ENCODE assay signal across 17 cellular contexts in genomic region chr21:26194811-26195251, GRCh38. TPM values are rescaled to one million over a fixed set of nuclear protein-coding genes. Genes with fewer than 3 reads are reported as not detected.
DNase-seq lines count a peak whose midpoint lies in the region; ATAC-seq and TF ChIP-seq lines count a peak whose summit lies in the region.
"Had no signal": no experiment of that assay in that cellular context is flagged by ENCODE, and none has a peak within 500 bp of the region (broad histone marks: within the 10 kb centered on the region; RNA-seq: fewer than 3 reads in every experiment).

No MANE protein-coding gene starts in this region.

- DNase-seq in AG08395 (ENCODE audit: low spot score) = peak; percentile 74
- no peak for DNase-seq in epithelial cell of proximal tubule (ENCODE audit: low read depth)
- DNase-seq in left kidney (ENCODE audit: low read depth, low spot score) = peak; percentile 45
- no peak for DNase-seq in hippocampal formation (lab: John Stamatoyannopoulos, UW)
- DNase-seq in MG63 = no peak
- no peak for DNase-seq in esophagus muscularis mucosa (ENCODE audit: extremely low spot score)
- DNase-seq: activated naive CD4-positive, alpha-beta T cell; esophagus squamous epithelium; mesendoderm; NCI-H1105; SHP77; T-helper 17 cell; transverse colon had no signal

- H3K36me3 ChIP-seq in MG63 = no peaks in the 10 kb centered on the region
- no peaks in the 10 kb centered on the region for H3K36me3 ChIP-seq in esophagus muscularis mucosa
- H3K36me3 ChIP-seq: esophagus squamous epithelium, neutrophil, transverse colon had no signal

- no peak overlapping the region for H3K27ac ChIP-seq in esophagus muscularis mucosa (replicated peaks in 1 of 4)
- H3K27ac ChIP-seq: esophagus squamous epithelium, neutrophil, transverse colon had no signal

- no peaks in the 10 kb centered on the region for H3K4me1 ChIP-seq in esophagus muscularis mucosa
- H3K4me1 ChIP-seq: transverse colon had no signal

- WGBS in esophagus muscularis mucosa = 49% methylated on average over 6 of the region's 6 CpGs

- H3K27me3 ChIP-seq in MG63 = no peaks in the 10 kb centered on the region
- H3K27me3 ChIP-seq in esophagus muscularis mucosa = no peaks in the 10 kb centered on the region
- H3K27me3 ChIP-seq: esophagus squamous epithelium, neutrophil, transverse colon had no signal

- TF ChIP-seq RAD21 in Ishikawa (IDR thresholded peaks at IDR 0.05; ENCODE audit: low read depth) = no peak

- no peaks in the 10 kb centered on the region for H3K9me3 ChIP-seq in MG63
- no peaks in the 10 kb centered on the region for H3K9me3 ChIP-seq in esophagus muscularis mucosa
- H3K9me3 ChIP-seq: esophagus squamous epithelium, neutrophil, transverse colon had no signal

- H3K4me3 ChIP-seq in epithelial cell of proximal tubule (ENCODE audit: low read depth, low read length) = peak overlapping the region; percentile 31
- no peak overlapping the region for H3K4me3 ChIP-seq in MG63
- H3K4me3 ChIP-seq in esophagus muscularis mucosa = no peak overlapping the region
- H3K4me3 ChIP-seq: esophagus squamous epithelium, skin epidermis, transverse colon had no signal

- intact Hi-C loops in esophagus muscularis mucosa (cut with DNase I) = no loop called here

- TF ChIP-seq EP300 in Ishikawa (IDR thresholded peaks at IDR 0.05; ENCODE audit: borderline replicate concordance) = no peak
- TF ChIP-seq EP300 in esophagus muscularis mucosa (IDR thresholded peaks at IDR 0.05) = no peak

- TF ChIP-seq POLR2A in esophagus muscularis mucosa (IDR thresholded peaks at IDR 0.05; ENCODE audit: low read depth) = no peak

- no peak for TF ChIP-seq CTCF in epithelial cell of proximal tubule (conservative IDR thresholded peaks at IDR 0.05; ENCODE audit: low read depth, low read length)
- no peak for TF ChIP-seq CTCF in esophagus muscularis mucosa (IDR thresholded peaks at IDR 0.05)

- ATAC-seq in GM18907 (IDR thresholded peaks at IDR 0.05; ENCODE audit: unreplicated experiment) = no peak
- ATAC-seq: T-helper 17 cell had no signal

TF ChIP-seq in Ishikawa, 13 proteins besides CTCF, POLR2A, EP300 and RAD21:
- TF ChIP-seq, protein P1, sequence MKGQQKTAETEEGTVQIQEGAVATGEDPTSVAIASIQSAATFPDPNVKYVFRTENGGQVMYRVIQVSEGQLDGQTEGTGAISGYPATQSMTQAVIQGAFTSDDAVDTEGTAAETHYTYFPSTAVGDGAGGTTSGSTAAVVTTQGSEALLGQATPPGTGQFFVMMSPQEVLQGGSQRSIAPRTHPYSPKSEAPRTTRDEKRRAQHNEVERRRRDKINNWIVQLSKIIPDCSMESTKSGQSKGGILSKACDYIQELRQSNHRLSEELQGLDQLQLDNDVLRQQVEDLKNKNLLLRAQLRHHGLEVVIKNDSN (IDR thresholded peaks at IDR 0.05) = peak; percentile 50
- TF ChIP-seq, protein P2, sequence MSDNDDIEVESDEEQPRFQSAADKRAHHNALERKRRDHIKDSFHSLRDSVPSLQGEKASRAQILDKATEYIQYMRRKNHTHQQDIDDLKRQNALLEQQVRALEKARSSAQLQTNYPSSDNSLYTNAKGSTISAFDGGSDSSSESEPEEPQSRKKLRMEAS (IDR thresholded peaks at IDR 0.05) = no peak
- no peak for TF ChIP-seq TEAD4 (IDR thresholded peaks at IDR 0.05)
- TF ChIP-seq CEBPB (IDR thresholded peaks at IDR 0.05) = no peak

RNA-seq across cellular contexts. Expression of gene APP, which starts 24.3 kb away (rescaled TPM):
- total RNA-seq in epithelial cell of proximal tubule (205 and 510 TPM in 2 replicates), esophagus muscularis mucosa (100 to 1,000 TPM; 459 to 790 (median 624) TPM)
- total RNA-seq in MG63 (2014; rRNA removed; shearing (Covaris generic); ENCODE audit: low replicate concordance) = 252 and 266 TPM in 2 replicates

Comparison
In these comparisons a context has a peak if more than half of its experiments do, and no peak if none do; other contexts are left out.
1. DNase-seq: peak in AG08395 (single experiment) and left kidney (single experiment); none in epithelial cell of proximal tubule (single experiment), hippocampal formation (0 of 2), MG63 (single experiment) and esophagus muscularis mucosa (single experiment).